Comparison of ENCODE assay signal across 8 cellular contexts in the genomic region with DNA sequence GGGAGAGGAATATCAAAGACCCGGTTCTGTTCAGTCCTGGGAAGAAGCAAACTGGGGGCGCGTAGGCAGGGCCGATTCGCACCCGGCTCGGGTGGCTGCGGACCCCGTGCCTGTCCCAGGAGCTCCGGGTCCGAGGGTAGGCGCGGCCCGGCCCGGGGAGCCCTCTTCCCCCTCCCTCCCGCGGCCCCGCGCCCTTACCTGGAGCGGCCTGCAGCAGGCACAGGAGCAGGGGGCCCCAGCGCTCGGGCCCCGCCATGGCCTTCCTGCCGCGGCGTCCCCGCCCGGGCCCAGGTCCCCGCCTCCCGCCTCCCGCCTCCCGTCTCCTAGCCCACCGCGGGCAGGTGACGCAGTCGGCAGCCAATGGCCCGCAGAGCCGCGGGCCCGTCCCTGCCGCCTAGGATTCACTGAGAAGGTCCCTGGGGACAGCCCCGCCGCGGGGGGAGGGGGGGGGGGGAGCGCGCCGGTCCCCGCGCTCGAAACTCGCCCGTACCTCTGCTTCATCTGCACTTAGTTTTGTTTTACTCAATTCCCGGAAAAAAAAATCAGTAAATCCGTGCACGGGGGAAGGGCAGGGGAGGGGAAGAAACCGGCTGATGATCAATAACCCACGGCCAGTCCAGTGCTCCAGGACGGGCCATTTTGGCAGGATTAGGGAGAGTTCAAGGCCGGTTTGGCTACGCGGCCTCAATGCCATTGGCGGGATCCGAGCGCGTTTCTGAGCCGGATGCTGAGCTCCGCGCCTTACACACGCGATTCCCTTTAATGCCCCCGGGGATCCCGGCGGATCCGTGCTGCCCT. TPM values are rescaled to one million over a fixed set of nuclear protein-coding genes. Genes with fewer than 3 reads are reported as not detected.
DNase-seq lines count a peak whose midpoint lies in the region; ATAC-seq and TF ChIP-seq lines count a peak whose summit lies in the region.
"Had no signal": no experiment of that assay in that cellular context is flagged by ENCODE, and none has a peak within 500 bp of the region (broad histone marks: within the 10 kb centered on the region; RNA-seq: fewer than 3 reads in every experiment).

A gene (minus strand): TSS at position 297 of the 798 bp plus-strand sequence. CDS start 41 bp downstream, at position 256.

- no peaks in the 10 kb centered on the region for H3K27me3 ChIP-seq in effector memory CD4-positive, alpha-beta T cell (replicated peaks; ENCODE audit: control insufficient read depth, insufficient read depth, low read length, poor library complexity, severe bottlenecking)

- H3K4me3 ChIP-seq in effector memory CD4-positive, alpha-beta T cell (ENCODE audit: insufficient read depth, low read depth, low read length, poor library complexity, severe bottlenecking): peak within 1 kb of the TSS; percentile 73

- no peaks in the 10 kb centered on the region for H3K36me3 ChIP-seq in effector memory CD4-positive, alpha-beta T cell (ENCODE audit: control insufficient read depth, insufficient read depth, low read length)

- no peak for ATAC-seq in HG02938 (IDR thresholded peaks at IDR 0.05; ENCODE audit: unreplicated experiment)

- peak; percentile 20 for TF ChIP-seq POLR2A in GM18526 (IDR thresholded peaks at IDR 0.05; ENCODE audit: extremely low read depth, insufficient read length)

- DNase-seq in NCI-H1694 (lab: John Stamatoyannopoulos, UW): peak; percentile 14
- DNase-seq in activated CD4-positive, alpha-beta T cell treated with anti-CD3 and anti-CD28 coated beads, Interleukin-2, amount 50 U/mL, for 48 hours: peak; percentile 82 to 85
- peak; percentile 60 to 70 (median 63) for DNase-seq in effector memory CD4-positive, alpha-beta T cell
- DNase-seq in mucosa of gallbladder (ENCODE audit: low spot score): peak; percentile 79
- peak; percentile 42 to 57 for DNase-seq in stimulated activated CD8-positive, alpha-beta memory T cell treated with anti-CD3 and anti-CD28 coated beads, Interleukin-4, amount 100 ng/mL, for 4 hours (ENCODE audit: low read depth in 2 of 2, low spot score in 1 of 2)

- peaks cover 16% of the 10 kb centered on the region for H3K4me1 ChIP-seq in effector memory CD4-positive, alpha-beta T cell (ENCODE audit: control insufficient read depth, insufficient read depth, low read length, poor library complexity, severe bottlenecking)

- peak within 1 kb of the TSS; percentile 62 for H3K27ac ChIP-seq in effector memory CD4-positive, alpha-beta T cell (ENCODE audit: insufficient read depth, low read length, poor library complexity, severe bottlenecking)

- H3K9me3 ChIP-seq in effector memory CD4-positive, alpha-beta T cell (ENCODE audit: control insufficient read depth, low read length): no peaks in the 10 kb centered on the region

RNA-seq across cellular contexts. Expression of the gene that starts here (rescaled TPM):
- total RNA-seq in mucosa of gallbladder: 11.2 TPM
- total RNA-seq: pulmonary artery endothelial cell had no signal

Comparison
In these comparisons a context has a peak if more than half of its experiments do, and no peak if none do; other contexts are left out.
1. DNase-seq: peak in every context shown above with its lines; median percentile 84 in activated CD4-positive, alpha-beta T cell treated with anti-CD3 and anti-CD28 coated beads, Interleukin-2, amount 50 U/mL, for 48 hours; 79 in mucosa of gallbladder; 63 in effector memory CD4-positive, alpha-beta T cell; 50 in stimulated activated CD8-positive, alpha-beta memory T cell treated with anti-CD3 and anti-CD28 coated beads, Interleukin-4, amount 100 ng/mL, for 4 hours; 14 in NCI-H1694.